In genomic region chr12:121711925-121712461, GRCh38 we compare ENCODE assay signal across 8 cellular contexts. TPM values are rescaled to one million over a fixed set of nuclear protein-coding genes. Genes with fewer than 3 reads are reported as not detected.
DNase-seq lines count a peak whose midpoint lies in the region; ATAC-seq and TF ChIP-seq lines count a peak whose summit lies in the region.

No MANE protein-coding gene starts in this region.

- no peaks in the 10 kb centered on the region for H3K27me3 Mint-ChIP-seq in chondrocyte (ENCODE audit: low read depth)

- peak overlapping the region; percentile 97 for H3K4me3 Mint-ChIP-seq in chondrocyte (ENCODE audit: unreplicated experiment)

- H3K27ac Mint-ChIP-seq in chondrocyte (ENCODE audit: unreplicated experiment): peak overlapping the region; percentile 96

- ATAC-seq in GM19324 (IDR thresholded peaks at IDR 0.05; ENCODE audit: low FRiP score, unreplicated experiment) (peak; percentile 23), HG03280 (IDR thresholded peaks at IDR 0.05; ENCODE audit: unreplicated experiment) (peak; percentile 19), left lobe of liver (peak; percentile 67)

- peak overlapping the region; percentile 71 for H3K27ac ChIP-seq in substantia nigra (ENCODE audit: low read depth, low read length, poor library complexity, severe bottlenecking)

- TF ChIP-seq CTCF in chondrocyte (IDR thresholded peaks at IDR 0.05): no peak

- H3K9me3 Mint-ChIP-seq in chondrocyte (ENCODE audit: low read depth): no peaks in the 10 kb centered on the region

- H3K4me1 Mint-ChIP-seq in chondrocyte (ENCODE audit: low read depth): peaks cover 36% of the 10 kb centered on the region

- H3K36me3 Mint-ChIP-seq in chondrocyte (ENCODE audit: low read depth): no peaks in the 10 kb centered on the region

- peak; percentile 48 for DNase-seq in CD1c-positive myeloid dendritic cell (ENCODE audit: extremely low spot score)
- peak; percentile 35 for DNase-seq in RPMI7951 (ENCODE audit: low read depth)
- DNase-seq in chondrocyte (ENCODE audit: low spot score): no peak
- DNase-seq in left lobe of liver (ENCODE audit: low spot score): peak; percentile 75
- DNase-seq in substantia nigra (lab: John Stamatoyannopoulos, UW): peak in 13 of 49 donors; percentile 24 to 74 (median 47)
- no peak for DNase-seq in NCI-H128 (lab: John Stamatoyannopoulos, UW; ENCODE audit: unreplicated experiment)

RNA-seq across cellular contexts. Expression of gene TMEM120B, which starts 0.6 kb away (rescaled TPM):
- 2.9 and 3.4 TPM in 2 replicates for total RNA-seq in RPMI7951 (2014; rRNA removed; shearing (Covaris generic))
- 15.3 to 16.6 TPM (median 15.6 TPM) in 3 replicates for total RNA-seq in chondrocyte
- total RNA-seq in left lobe of liver: 5.6 TPM

RNA-seq across cellular contexts. Expression of gene MORN3, which starts 42.5 kb away (rescaled TPM):
- total RNA-seq in RPMI7951 (2014; rRNA removed; shearing (Covaris generic)): 0.10 TPM in 1 of 2 replicates, not detected in the other
- total RNA-seq in chondrocyte (0.10 to 0.44 TPM (median 0.15 TPM) in 3 replicates), left lobe of liver (not detected)

Comparison
In these comparisons a context has a peak if more than half of its experiments do, and no peak if none do; other contexts are left out.
1. DNase-seq: peak in CD1c-positive myeloid dendritic cell (single experiment), RPMI7951 (single experiment) and left lobe of liver (single experiment); none in chondrocyte (single experiment) and NCI-H128 (single experiment).
2. Peak in every context shown above with its lines, with median percentiles within 50 percentile points of each other: ATAC-seq.